In genomic region chr1:212565571-212566305, GRCh38 we compare ENCODE assay signal across 13 cellular contexts. TPM values are rescaled to one million over a fixed set of nuclear protein-coding genes. Genes with fewer than 3 reads are reported as not detected.
DNase-seq lines count a peak whose midpoint lies in the region; ATAC-seq, FAIRE-seq and TF ChIP-seq lines count a peak whose summit lies in the region.
"Had no signal": no experiment of that assay in that cellular context is flagged by ENCODE, and none has a peak within 500 bp of the region (broad histone marks: within the 10 kb centered on the region; RNA-seq: fewer than 3 reads in every experiment).

No MANE protein-coding gene starts in this region.

- H3K4me1 ChIP-seq in OCI-LY7 (ENCODE audit: insufficient read depth, low read length, poor library complexity, severe bottlenecking) (peaks cover 15% of the 10 kb centered on the region), pancreas (peaks cover 0 to 6% (median 0%) of the 10 kb centered on the region in 3 donors), mesendoderm (ENCODE audit: control insufficient read depth, low read depth, low read length) (peaks cover 3% of the 10 kb centered on the region)

- H2AFZ ChIP-seq in OCI-LY7 (ENCODE audit: low read length) = peak overlapping the region; percentile 99

- no peak for FAIRE-seq in pancreas (lab: Jason Lieb, UNC)
- FAIRE-seq: A204.1, endometrium had no signal

- POLR2A ChIA-PET in activated CD4-positive, alpha-beta T cell treated with anti-CD3 and anti-CD28 coated beads for 36 hours (lab: Charles Lee) = interaction anchor here (1.4 to 2.2 kb wide), 2 partner anchors 42 to 46 kb away, joined by 6 to 9 read pairs; partner anchors contain the start of gene ATF3
- POLR2A ChIA-PET in OCI-LY7 (lab: Charles Lee) = interaction anchor here (0.6 to 0.9 kb wide), 2 partner anchors 87 to 468 kb away, joined by 3 to 7 read pairs; no protein-coding TSS in a partner anchor

- no peaks in the 10 kb centered on the region for H3K9me2 ChIP-seq in OCI-LY7 (ENCODE audit: insufficient read depth, low read length)

- H3K27me3 Mint-ChIP-seq in activated CD4-positive, alpha-beta T cell treated with anti-CD3 and anti-CD28 coated beads for 36 hours = peaks cover 2% of the 10 kb centered on the region

- peak overlapping the region; percentile 81 for H3K4me2 ChIP-seq in OCI-LY7 (ENCODE audit: low read length)
- no peak overlapping the region for H3K4me2 ChIP-seq in mesendoderm (ENCODE audit: low read length)

- no peak overlapping the region for H3K23ac ChIP-seq in mesendoderm (ENCODE audit: low read length)

- H3K27ac Mint-ChIP-seq in activated CD4-positive, alpha-beta T cell treated with anti-CD3 and anti-CD28 coated beads for 36 hours = peak overlapping the region; percentile 91
- H3K27ac Mint-ChIP-seq in stimulated activated effector memory CD8-positive, alpha-beta T cell treated with anti-CD3 and anti-CD28 coated beads, Interleukin-12 subunit alpha, Interleukin-12 subunit beta, amount 100 ng/mL, for 72 hours = peak overlapping the region; percentile 41

- H3K4me3 Mint-ChIP-seq in activated CD4-positive, alpha-beta T cell treated with anti-CD3 and anti-CD28 coated beads for 36 hours = peak overlapping the region; percentile 77
- peak overlapping the region; percentile 70 for H3K4me3 Mint-ChIP-seq in stimulated activated effector memory CD8-positive, alpha-beta T cell treated with anti-CD3 and anti-CD28 coated beads, Interleukin-12 subunit alpha, Interleukin-12 subunit beta, amount 100 ng/mL, for 72 hours

- H3K4ac ChIP-seq in mesendoderm (ENCODE audit: low read depth, low read length) = no peak overlapping the region

- no peaks in the 10 kb centered on the region for H3K27me3 ChIP-seq in pancreas
- no peaks in the 10 kb centered on the region for H3K27me3 ChIP-seq in mesendoderm (ENCODE audit: insufficient read depth, low read length, poor library complexity)
- H3K27me3 ChIP-seq: heart left ventricle, suprapubic skin had no signal

- no peak overlapping the region for H2BK5ac ChIP-seq in mesendoderm (ENCODE audit: low read length)

- no peak overlapping the region for H3K4me3 ChIP-seq in OCI-LY7 (ENCODE audit: low read depth, low read length, poor library complexity, severe bottlenecking)
- no peak overlapping the region for H3K4me3 ChIP-seq in pancreas
- no peak overlapping the region for H3K4me3 ChIP-seq in mesendoderm (ENCODE audit: low read length)

- TF ChIP-seq CTCF in OCI-LY7 (conservative IDR thresholded peaks at IDR 0.05; ENCODE audit: low read length) (no peak), pancreas (IDR thresholded peaks at IDR 0.05) (no peak)

- no peak overlapping the region for H3K56ac ChIP-seq in mesendoderm (ENCODE audit: low read length)

- no peaks in the 10 kb centered on the region for H3K9me3 ChIP-seq in OCI-LY7 (ENCODE audit: low read length)
- H3K9me3 ChIP-seq in pancreas = no peaks in the 10 kb centered on the region
- H3K9me3 ChIP-seq: suprapubic skin had no signal

- no peak overlapping the region for H4K5ac ChIP-seq in mesendoderm (ENCODE audit: low read length)

- intact Hi-C loops in activated CD4-positive, alpha-beta T cell treated with anti-CD3 and anti-CD28 coated beads for 36 hours (cut with DNase I, micrococcal nuclease) = loop anchor here (2.0 to 5.0 kb wide), 6 partner anchors 65 to 1717 kb away; partner anchors contain the start of genes DTL (in 1 of the 2), INTS7 (in 1 of the 2), RPS6KC1 (in 1 of the 2) and SMYD2 (in 1 of the 2)
- intact Hi-C loops in OCI-LY7 (cut with micrococcal nuclease; ENCODE audit: unreplicated experiment) = loop anchor here (2.0 kb wide), 1 partner anchor 43 kb away; the partner anchor contains the start of gene ATF3
- intact Hi-C loops in pancreas (cut with DNase I) = no loop called here

- H3K27ac ChIP-seq in OCI-LY7 (ENCODE audit: low read depth, low read length, poor library complexity, severe bottlenecking) (no peak overlapping the region), pancreas (no peak overlapping the region), mesendoderm (ENCODE audit: low read depth, low read length) (no peak overlapping the region)

- peaks cover 33% of the 10 kb centered on the region for H3K4me1 Mint-ChIP-seq in activated CD4-positive, alpha-beta T cell treated with anti-CD3 and anti-CD28 coated beads for 36 hours
- peaks cover 30% of the 10 kb centered on the region for H3K4me1 Mint-ChIP-seq in stimulated activated effector memory CD8-positive, alpha-beta T cell treated with anti-CD3 and anti-CD28 coated beads, Interleukin-12 subunit alpha, Interleukin-12 subunit beta, amount 100 ng/mL, for 72 hours

- no peaks in the 10 kb centered on the region for H4K20me1 ChIP-seq in OCI-LY7 (ENCODE audit: insufficient read depth, low read length)

- H2BK15ac ChIP-seq in mesendoderm (replicated peaks; ENCODE audit: low read depth) = no peak overlapping the region

- H3K36me3 Mint-ChIP-seq in activated CD4-positive, alpha-beta T cell treated with anti-CD3 and anti-CD28 coated beads for 36 hours (ENCODE audit: low read depth) = no peaks in the 10 kb centered on the region
- H3K36me3 Mint-ChIP-seq in stimulated activated effector memory CD8-positive, alpha-beta T cell treated with anti-CD3 and anti-CD28 coated beads, Interleukin-12 subunit alpha, Interleukin-12 subunit beta, amount 100 ng/mL, for 72 hours = peaks cover 12% of the 10 kb centered on the region

- CTCF ChIA-PET in activated CD4-positive, alpha-beta T cell treated with anti-CD3 and anti-CD28 coated beads for 36 hours (lab: Charles Lee) = interaction anchor here (2.1 kb wide), 1 partner anchor 89 kb away, joined by 12 read pairs; no protein-coding TSS in a partner anchor
- CTCF ChIA-PET in OCI-LY7 (lab: Charles Lee; ENCODE audit: unreplicated experiment) = no interaction called here

- no peak overlapping the region for H2AK5ac ChIP-seq in mesendoderm (ENCODE audit: low read length)

- H4K8ac ChIP-seq in mesendoderm (ENCODE audit: low read depth, low read length) = no peak overlapping the region

- H3K9ac ChIP-seq in mesendoderm (ENCODE audit: low read length) = no peak overlapping the region

- H3K79me2 ChIP-seq in OCI-LY7 (ENCODE audit: insufficient read depth, low read depth, low read length) = no peaks in the 10 kb centered on the region
- no peaks in the 10 kb centered on the region for H3K79me2 ChIP-seq in mesendoderm (ENCODE audit: control insufficient read depth, insufficient read depth, low read length)

- no TSS peak for BruUV-seq in OCI-LY7 (replicated peaks; lab: Mats Ljungman, UMichigan)

- 87 to 88% methylated on average over 6 of the region's 6 CpGs for WGBS in pancreas, 2 donors
- no CpG with 5 or more reads among the region's 6 CpGs for WGBS in mesendoderm (ENCODE audit: extremely low coverage, insufficient coverage, low lambda C conversion rate)

- H3K9me3 Mint-ChIP-seq in activated CD4-positive, alpha-beta T cell treated with anti-CD3 and anti-CD28 coated beads for 36 hours (ENCODE audit: low read depth) = no peaks in the 10 kb centered on the region
- H3K9me3 Mint-ChIP-seq in stimulated activated effector memory CD8-positive, alpha-beta T cell treated with anti-CD3 and anti-CD28 coated beads, Interleukin-12 subunit alpha, Interleukin-12 subunit beta, amount 100 ng/mL, for 72 hours = no peaks in the 10 kb centered on the region

- H3K18ac ChIP-seq in mesendoderm (ENCODE audit: low read length) = no peak overlapping the region

- no peaks in the 10 kb centered on the region for H3K79me1 ChIP-seq in mesendoderm (ENCODE audit: low read length)

- peak; percentile 31 for DNase-seq in activated CD4-positive, alpha-beta T cell treated with anti-CD3 and anti-CD28 coated beads for 36 hours
- DNase-seq in activated CD4-positive, alpha-beta T cell treated with anti-CD3 and anti-CD28 coated beads for 1 hour = no peak
- DNase-seq in OCI-LY7 (ENCODE audit: low spot score) = no peak
- DNase-seq in dermis blood vessel endothelial cell = peak; percentile 13
- DNase-seq in stimulated activated effector memory CD8-positive, alpha-beta T cell treated with anti-CD3 and anti-CD28 coated beads, Interleukin-12 subunit alpha, Interleukin-12 subunit beta, amount 100 ng/mL, for 72 hours (ENCODE audit: low spot score in 2 of 2) = no peak
- no peak for DNase-seq in pancreas
- DNase-seq in mesendoderm = no peak
- DNase-seq: NCI-H446 had no signal

- H2BK120ac ChIP-seq in mesendoderm (ENCODE audit: low read depth, low read length) = no peak overlapping the region

- no peak for ATAC-seq in activated CD4-positive, alpha-beta T cell treated with anti-CD3 and anti-CD28 coated beads for 36 hours
- ATAC-seq in stimulated activated effector memory CD8-positive, alpha-beta T cell treated with anti-CD3 and anti-CD28 coated beads, Interleukin-12 subunit alpha, Interleukin-12 subunit beta, amount 100 ng/mL, for 72 hours = no peak
- no peak for ATAC-seq in pancreas
- ATAC-seq in HG03378 (IDR thresholded peaks at IDR 0.05; ENCODE audit: unreplicated experiment) = no peak

- H3K36me3 ChIP-seq in OCI-LY7 (ENCODE audit: insufficient read depth, low read length) (no peaks in the 10 kb centered on the region), pancreas (no peaks in the 10 kb centered on the region), mesendoderm (ENCODE audit: control insufficient read depth, insufficient read depth, low read length) (no peaks in the 10 kb centered on the region)
- H3K36me3 ChIP-seq: heart left ventricle, suprapubic skin had no signal

RNA-seq across cellular contexts. Expression of gene ATF3, which starts 42.8 kb away (rescaled TPM):
- 10 to 100 TPM; 40.3 to 44.9 TPM for total RNA-seq in activated CD4-positive, alpha-beta T cell treated with anti-CD3 and anti-CD28 coated beads for 36 hours
- 2.7 and 4.7 TPM in 2 replicates for total RNA-seq in OCI-LY7 (2014; rRNA removed; shearing (Covaris generic))
- total RNA-seq in OCI-LY7 (2022) = 2.9 and 3.7 TPM in 2 replicates
- 1.4 and 6.0 TPM in 2 replicates for total RNA-seq in dermis blood vessel endothelial cell
- 10 to 100 TPM in 5 of 6 donors, 1 to 10 TPM in 1; 8.3 to 28.8 (median 17.3) TPM for total RNA-seq in pancreas
- 10 to 100 TPM; 22.8 to 25.6 TPM for polyA plus RNA-seq in pancreas
- polyA plus RNA-seq in mesendoderm (2013, experiment 1 of 2) = 19.0 TPM
- 21.3 TPM for polyA plus RNA-seq in mesendoderm (2013, experiment 2 of 2)

Comparison
In these comparisons a context has a peak if more than half of its experiments do, and no peak if none do; other contexts are left out.
1. DNase-seq: peak in activated CD4-positive, alpha-beta T cell treated with anti-CD3 and anti-CD28 coated beads for 36 hours (single experiment) and dermis blood vessel endothelial cell (single experiment); none in activated CD4-positive, alpha-beta T cell treated with anti-CD3 and anti-CD28 coated beads for 1 hour (single experiment), OCI-LY7 (single experiment), stimulated activated effector memory CD8-positive, alpha-beta T cell treated with anti-CD3 and anti-CD28 coated beads, Interleukin-12 subunit alpha, Interleukin-12 subunit beta, amount 100 ng/mL, for 72 hours (0 of 2), pancreas (0 of 6) and mesendoderm (single experiment).
2. intact Hi-C loops: an anchor here in activated CD4-positive, alpha-beta T cell treated with anti-CD3 and anti-CD28 coated beads for 36 hours (2.0 to 5.0 kb wide) and OCI-LY7 (2.0 kb wide); none called in pancreas.